In genomic region chr1:25112400-25112799, GRCh38 we compare ENCODE assay signal across 19 cellular contexts.
"Had no signal": no experiment of that assay in that cellular context is flagged by ENCODE, and none has a peak within 500 bp of the region (broad histone marks: within the 10 kb centered on the region; RNA-seq: fewer than 3 reads in every experiment).

No MANE protein-coding gene starts in this region.

- H3K4me3 Mint-ChIP-seq: naive thymus-derived CD4-positive, alpha-beta T cell; neural crest cell; stimulated activated effector memory CD8-positive, alpha-beta T cell treated with anti-CD3 and anti-CD28 coated beads, Interleukin-12 subunit alpha, Interleukin-12 subunit beta, amount 100 ng/mL, for 72 hours; stimulated activated naive CD8-positive, alpha-beta T cell treated with anti-CD3 and anti-CD28 coated beads, Interleukin-15, Interleukin-2, amounts not matched to agents 100 ng/mL and 50 ng/mL, for 24 hours had no signal

- H3K9me3 ChIP-seq: colonic mucosa, transverse colon had no signal

- H3K36me3 ChIP-seq: colonic mucosa, esophagus squamous epithelium, gastroesophageal sphincter, ovary, thoracic aorta, transverse colon had no signal

- DNase-seq: colonic mucosa; dermis blood vessel endothelial cell; esophagus squamous epithelium; foreskin fibroblast; naive thymus-derived CD4-positive, alpha-beta T cell; nucleus accumbens; ovary; right cardiac atrium; stimulated activated CD4-positive, alpha-beta T cell treated with anti-CD3 and anti-CD28 coated beads, Interleukin-4, amount 100 ng/mL, for 1 hour; stimulated activated CD8-positive, alpha-beta memory T cell treated with anti-CD3 and anti-CD28 coated beads, Interleukin-4, amount 100 ng/mL, for 48 hours; transverse colon had no signal

- H3K27ac Mint-ChIP-seq: progenitor cell of endocrine pancreas; stimulated activated effector memory CD8-positive, alpha-beta T cell treated with anti-CD3 and anti-CD28 coated beads, Interleukin-12 subunit alpha, Interleukin-12 subunit beta, amount 100 ng/mL, for 72 hours; stimulated activated naive CD8-positive, alpha-beta T cell treated with anti-CD3 and anti-CD28 coated beads, Interleukin-15, Interleukin-2, amounts not matched to agents 100 ng/mL and 50 ng/mL, for 24 hours had no signal

- ATAC-seq: gastroesophageal sphincter; left lobe of liver; naive thymus-derived CD4-positive, alpha-beta T cell; right cardiac atrium; stimulated activated effector memory CD8-positive, alpha-beta T cell treated with anti-CD3 and anti-CD28 coated beads, Interleukin-12 subunit alpha, Interleukin-12 subunit beta, amount 100 ng/mL, for 72 hours had no signal

- H3K27me3 ChIP-seq: colonic mucosa, ovary, transverse colon had no signal

- H3K4me1 ChIP-seq: colonic mucosa, esophagus squamous epithelium, gastroesophageal sphincter, transverse colon had no signal

- H3K27ac ChIP-seq: colonic mucosa, esophagus squamous epithelium, gastroesophageal sphincter, ovary, thoracic aorta, transverse colon had no signal

- H3K4me3 ChIP-seq: colonic mucosa, esophagus squamous epithelium, gastroesophageal sphincter, ovary, smooth muscle cell, thoracic aorta, transverse colon had no signal
